20 cellular contexts compared by ENCODE assay signal in genomic region chr12:117204146-117204545, GRCh38.
"Had no signal": no experiment of that assay in that cellular context is flagged by ENCODE, and none has a peak within 500 bp of the region (broad histone marks: within the 10 kb centered on the region; RNA-seq: fewer than 3 reads in every experiment).

No MANE protein-coding gene starts in this region.

- ATAC-seq: HepG2 had no signal

- DNase-seq: IMR-90, Karpas-422, KG1, MG63, NCI-H1092, NCI-H1105 treated with DMSO at 0.1 percent for 48 hours, NCI-H1417 treated with DMSO at 0.1 percent for 48 hours, NCI-H146, NCI-H1694 treated with DMSO at 0.1 percent for 48 hours, NCI-H1930, NCI-H2081, NCI-H345, NCI-H446 treated with DMSO at 0.1 percent for 48 hours, NCI-H510A treated with DMSO at 0.1 percent for 48 hours, NCI-H526, NCI-H774, Right ventricle myocardium superior, RPMI8226, SIG-M5 had no signal
